In the genomic region with DNA sequence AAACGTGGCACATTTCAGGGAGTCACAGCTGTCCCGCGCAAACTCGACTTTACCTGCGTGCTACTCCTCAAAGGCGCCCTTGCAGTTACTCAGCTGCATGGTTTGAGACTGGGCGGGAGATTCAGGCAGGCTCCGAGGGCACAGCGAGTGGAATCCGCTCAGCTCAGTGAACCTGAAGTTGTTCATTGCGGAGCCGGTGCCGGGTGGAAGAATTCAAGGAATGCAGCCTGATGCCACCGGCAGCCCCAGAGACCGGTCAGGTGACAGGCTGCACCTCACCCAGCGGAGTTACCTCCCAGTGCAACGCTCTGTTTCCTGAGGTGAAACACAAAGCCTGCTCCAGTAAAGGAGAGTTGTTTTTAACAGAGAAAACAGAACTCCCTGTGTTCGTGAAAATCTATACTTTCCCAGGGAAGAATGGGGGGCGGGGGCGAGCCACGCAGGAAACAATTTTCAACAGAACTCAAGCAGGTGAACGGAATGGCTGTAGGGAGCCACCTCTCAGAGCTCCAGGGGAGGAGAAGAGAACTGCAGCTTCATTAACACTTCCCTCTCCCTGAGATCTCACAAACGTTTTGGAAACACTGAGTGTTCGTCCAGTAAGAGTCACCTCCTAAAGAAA, we compare ENCODE assay signal across 8 cellular contexts. TPM values are rescaled to one million over a fixed set of nuclear protein-coding genes. Genes with fewer than 3 reads are reported as not detected.
DNase-seq lines count a peak whose midpoint lies in the region; ATAC-seq and TF ChIP-seq lines count a peak whose summit lies in the region.

No MANE protein-coding gene starts in this region.

- H4K20me1 ChIP-seq in osteoblast (ENCODE audit: insufficient read depth, low read length), result no peaks in the 10 kb centered on the region

- no peaks in the 10 kb centered on the region for H3K9me3 ChIP-seq in NT2/D1 (ENCODE audit: insufficient read depth, low read length)
- H3K9me3 ChIP-seq in osteoblast (ENCODE audit: low read depth, low read length), result no peaks in the 10 kb centered on the region

- H3K4me1 ChIP-seq in NT2/D1 (ENCODE audit: insufficient read depth, insufficient read length), result no peaks in the 10 kb centered on the region
- H3K4me1 ChIP-seq in osteoblast (ENCODE audit: insufficient read depth, low read length), result peaks cover 27% of the 10 kb centered on the region

- ATAC-seq in GM21723 (IDR thresholded peaks at IDR 0.05; ENCODE audit: unreplicated experiment), result no peak

- H3K36me3 ChIP-seq in NT2/D1 (ENCODE audit: insufficient read depth, insufficient read length, low read length) (no peaks in the 10 kb centered on the region), osteoblast (ENCODE audit: insufficient read depth, low read length) (peaks cover 2% of the 10 kb centered on the region)

- peak overlapping the region; percentile 6 for H3K4me3 ChIP-seq in NT2/D1 (ENCODE audit: insufficient read length, low read depth)
- H3K4me3 ChIP-seq in fibroblast of the aortic adventitia (ENCODE audit: low read depth, low read length), result peak overlapping the region; percentile 53
- peak overlapping the region; percentile 52 for H3K4me3 ChIP-seq in osteoblast (ENCODE audit: insufficient read depth, low read length)

- peak overlapping the region; percentile 56 for H3K9ac ChIP-seq in NT2/D1 (ENCODE audit: insufficient read length, low read depth)

- in situ Hi-C loops in Caki2 (cut with HindIII; ENCODE audit: low pct_unique_long_range_greater_than_20kb, low sequenced_read_pairs), result no loop called here

- H2AFZ ChIP-seq in osteoblast (ENCODE audit: low read length), result peak overlapping the region; percentile 55

- H3K27ac ChIP-seq in osteoblast (ENCODE audit: low read depth, low read length), result no peak overlapping the region

- peaks cover 7% of the 10 kb centered on the region for H3K27me3 ChIP-seq in NT2/D1 (ENCODE audit: insufficient read depth, insufficient read length)
- no peaks in the 10 kb centered on the region for H3K27me3 ChIP-seq in osteoblast (ENCODE audit: insufficient read depth, low read length)

- DNase-seq in Caki2 (ENCODE audit: low read depth) (peak; percentile 92), NT2/D1 (ENCODE audit: low read depth, low spot score) (peak; percentile 74), fibroblast of the aortic adventitia (ENCODE audit: low read depth) (no peak), osteoblast (ENCODE audit: insufficient read length, low spot score, missing footprints) (no peak), COLO829 (ENCODE audit: low spot score) (no peak), NCI-H2171 (lab: John Stamatoyannopoulos, UW) (no peak), NCI-H2107 (lab: John Stamatoyannopoulos, UW) (no peak)

- H3K4me2 ChIP-seq in osteoblast (ENCODE audit: insufficient read depth, low read length), result peak overlapping the region; percentile 68

- peak; percentile 30 for TF ChIP-seq CTCF in fibroblast of the aortic adventitia (IDR thresholded peaks at IDR 0.05; ENCODE audit: insufficient read depth, low read length)
- TF ChIP-seq CTCF in osteoblast (IDR thresholded peaks at IDR 0.05; ENCODE audit: extremely low read depth, low read depth, low read length), result no peak

- peaks cover 47% of the 10 kb centered on the region for H3K79me2 ChIP-seq in osteoblast (ENCODE audit: insufficient read depth, low read length)

RNA-seq across cellular contexts. Expression of a gene that starts 3.8 kb away (rescaled TPM):
- 79.0 and 127 TPM in 2 replicates for total RNA-seq in Caki2 (2014; rRNA removed; shearing (Covaris generic); ENCODE audit: low replicate concordance)
- 27.4 and 152 TPM in 2 replicates for total RNA-seq in fibroblast of the aortic adventitia (ENCODE audit: low replicate concordance)
- 23.2 and 25.3 TPM in 2 replicates for total RNA-seq in osteoblast

Comparison
In these comparisons a context has a peak if more than half of its experiments do, and no peak if none do; other contexts are left out.
1. DNase-seq: peak in Caki2 (single experiment) and NT2/D1 (single experiment); none in fibroblast of the aortic adventitia (single experiment), osteoblast (single experiment), COLO829 (single experiment), NCI-H2171 (single experiment) and NCI-H2107 (single experiment).
2. Peak in every context shown above with its lines, with median percentiles within 50 percentile points of each other: H3K4me3 ChIP-seq.